ENCODE assay signal across 8 cellular contexts in the genomic region with DNA sequence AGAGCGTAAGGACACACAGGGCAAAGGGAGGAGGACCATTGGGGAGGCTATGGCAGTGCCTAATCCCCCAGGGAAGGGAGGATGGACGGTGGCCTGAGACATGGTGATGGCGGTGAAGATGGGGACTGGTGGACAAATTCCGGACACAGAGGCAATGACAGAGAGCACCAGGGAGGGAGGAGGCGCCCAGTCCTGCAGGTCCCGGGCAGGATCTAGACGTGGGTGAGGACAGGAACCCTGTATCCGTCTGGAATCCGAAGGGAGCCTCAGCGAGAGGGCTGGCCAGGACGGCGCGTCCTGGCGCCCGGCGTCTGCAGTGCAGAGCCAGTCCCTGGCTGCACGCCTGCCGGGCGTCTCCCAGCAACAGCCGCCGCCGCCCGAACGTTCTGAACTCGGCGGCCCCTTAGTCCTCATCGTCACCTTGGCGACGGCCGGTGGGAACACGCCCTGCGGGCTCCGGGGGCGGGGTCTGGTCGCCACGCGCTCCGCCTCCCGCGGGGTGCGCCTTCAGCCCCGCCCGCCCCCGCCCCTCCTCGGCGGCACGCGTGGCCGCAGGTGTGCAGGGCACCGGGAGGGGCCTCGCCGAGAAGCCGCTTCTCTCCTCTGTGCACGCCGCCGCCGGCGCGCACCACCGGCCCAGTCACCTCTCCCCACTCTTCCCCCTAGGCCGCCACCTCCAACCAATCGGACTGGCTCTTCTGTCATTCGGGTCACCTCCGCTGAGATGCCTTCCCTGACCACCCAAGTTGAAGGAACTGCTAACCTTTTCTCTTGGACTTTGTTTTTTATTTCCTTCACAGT.
DNase-seq lines count a peak whose midpoint lies in the region; ATAC-seq lines count a peak whose summit lies in the region.

No MANE protein-coding gene starts in this region.

- H3K27me3 ChIP-seq in ACC112 (ENCODE audit: insufficient read depth, low read length), result no peaks in the 10 kb centered on the region

- ATAC-seq in GM18873 (IDR thresholded peaks at IDR 0.05; ENCODE audit: low FRiP score, unreplicated experiment), result peak; percentile 83
- ATAC-seq in HG03135 (IDR thresholded peaks at IDR 0.05; ENCODE audit: unreplicated experiment), result peak; percentile 93

- DNase-seq in NCI-H226 (peak; percentile 80), cerebellar cortex (ENCODE audit: low spot score) (peak; percentile 76), kidney tubule cell (ENCODE audit: low spot score) (peak; percentile 86)
- peak; percentile 87 for DNase-seq in activated CD4-positive, alpha-beta T cell treated with anti-CD3 and anti-CD28 coated beads for 1 hour
- DNase-seq in stimulated activated CD4-positive, alpha-beta T cell treated with anti-CD3 and anti-CD28 coated beads, Interleukin-15, amount 100 ng/mL, for 48 hours (ENCODE audit: low read depth in 2 of 2), result peak; percentile 72 to 83

- H2AFZ ChIP-seq in ACC112 (ENCODE audit: low read length, unreplicated experiment), result peak overlapping the region; percentile 83

- peaks cover 29% of the 10 kb centered on the region for H3K4me1 ChIP-seq in ACC112 (ENCODE audit: control insufficient read depth, insufficient read depth, low read length, unreplicated experiment)

- peak overlapping the region; percentile 24; the same call in 1 of the 2 replicates for H3K27ac ChIP-seq in ACC112 (ENCODE audit: low read depth, low read length)

- no peaks in the 10 kb centered on the region for H3K79me2 ChIP-seq in ACC112 (ENCODE audit: control insufficient read depth, insufficient read depth, low read length, unreplicated experiment)

- peak overlapping the region; percentile 69 for H3K4me3 ChIP-seq in ACC112 (ENCODE audit: low read depth, low read length)

- H3K36me3 ChIP-seq in ACC112 (ENCODE audit: insufficient read depth, low read length), result no peaks in the 10 kb centered on the region

Comparison
In these comparisons a context has a peak if more than half of its experiments do, and no peak if none do; other contexts are left out.
1. Peak in every context shown above with its lines: DNase-seq, ATAC-seq, H3K4me3 ChIP-seq and H3K27ac ChIP-seq.